In the genomic region with DNA sequence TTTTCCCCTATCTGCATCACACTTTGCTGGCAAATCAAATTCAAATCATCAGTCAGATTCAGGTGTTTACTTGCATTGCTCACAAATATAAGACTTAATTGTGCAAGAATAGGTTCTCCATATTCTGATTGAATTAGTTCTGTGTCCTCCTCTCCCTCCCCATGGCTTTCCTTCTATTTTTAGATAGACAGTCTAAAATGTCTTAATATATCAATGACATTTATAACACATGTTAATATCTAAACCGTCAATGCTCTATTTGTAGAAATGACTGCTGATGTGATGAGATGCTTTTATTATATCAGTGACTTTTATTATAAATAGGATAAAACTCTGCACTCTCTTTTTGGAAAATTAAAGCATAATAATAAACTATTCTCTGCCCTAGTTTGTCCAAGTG, we compare ENCODE assay signal across 26 cellular contexts.
"Had no signal": no experiment of that assay in that cellular context is flagged by ENCODE, and none has a peak within 500 bp of the region (broad histone marks: within the 10 kb centered on the region; RNA-seq: fewer than 3 reads in every experiment).

No MANE protein-coding gene starts in this region.

- H3K4me1 ChIP-seq: parathyroid adenoma, right lobe of liver, testis, transverse colon, upper lobe of right lung, uterus had no signal

- ATAC-seq: naive thymus-derived CD4-positive, alpha-beta T cell; natural killer cell; right lobe of liver; stimulated activated effector memory CD8-positive, alpha-beta T cell treated with anti-CD3 and anti-CD28 coated beads, Interleukin-12 subunit alpha, Interleukin-12 subunit beta, amount 100 ng/mL, for 72 hours; stimulated activated naive B cell treated with anti-CD40 and anti-IgM and Interleukin-4, amounts not matched to agents 10 μg/mL and 1 μg/mL and 100 μg/mL, for 72 hours; upper lobe of right lung had no signal

- H3K4me2 ChIP-seq: neural progenitor cell had no signal

- H3K27me3 ChIP-seq: neural progenitor cell, ovary, right lobe of liver, sigmoid colon, suprapubic skin, testis, tibial artery, transverse colon, upper lobe of right lung, uterus had no signal

- H3K79me2 ChIP-seq: parathyroid adenoma had no signal

- DNase-seq: naive thymus-derived CD4-positive, alpha-beta T cell; natural killer cell; occipital lobe; ovary; posterior cingulate gyrus; retina; right cardiac atrium; right lobe of liver; sigmoid colon; small intestine; stimulated activated CD4-positive, alpha-beta T cell treated with anti-CD3 and anti-CD28 coated beads, Interleukin-15, amount 100 ng/mL, for 24 hours; stimulated activated CD4-positive, alpha-beta T cell treated with anti-CD3 and anti-CD28 coated beads, Interleukin-2, amount 100 ng/mL, for 24 hours; stimulated activated CD4-positive, alpha-beta T cell treated with anti-CD3 and anti-CD28 coated beads, Interleukin-2, amount 100 ng/mL, for 48 hours; stimulated activated CD4-positive, alpha-beta T cell treated with anti-CD3 and anti-CD28 coated beads, Interleukin-4, amount 100 ng/mL, for 24 hours; stimulated activated naive B cell treated with anti-CD40 and anti-IgM and Interleukin-4, amounts not matched to agents 10 μg/mL and 1 μg/mL and 100 μg/mL, for 72 hours; stimulated activated naive CD4-positive, alpha-beta T cell treated with Interleukin-2 at 50 U/mL for 16 hours; substantia nigra; testis; tibial artery; transverse colon; upper lobe of right lung; uterus had no signal

- H3K4me3 ChIP-seq: neural progenitor cell, ovary, right lobe of liver, sigmoid colon, suprapubic skin, testis, tibial artery, transverse colon, upper lobe of right lung, uterus had no signal

- H2AFZ ChIP-seq: neural progenitor cell, parathyroid adenoma had no signal

- H3K9me3 ChIP-seq: ovary, right lobe of liver, suprapubic skin, testis, tibial artery, transverse colon, upper lobe of right lung, uterus had no signal

- H3K9ac ChIP-seq: neural progenitor cell, parathyroid adenoma had no signal

- H3K27ac ChIP-seq: neural progenitor cell, ovary, parathyroid adenoma, right lobe of liver, sigmoid colon, suprapubic skin, testis, tibial artery, transverse colon, upper lobe of right lung, uterus had no signal

- H3K36me3 ChIP-seq: neural progenitor cell, ovary, right lobe of liver, sigmoid colon, suprapubic skin, tibial artery, transverse colon, upper lobe of right lung, uterus had no signal
